In the genomic region with DNA sequence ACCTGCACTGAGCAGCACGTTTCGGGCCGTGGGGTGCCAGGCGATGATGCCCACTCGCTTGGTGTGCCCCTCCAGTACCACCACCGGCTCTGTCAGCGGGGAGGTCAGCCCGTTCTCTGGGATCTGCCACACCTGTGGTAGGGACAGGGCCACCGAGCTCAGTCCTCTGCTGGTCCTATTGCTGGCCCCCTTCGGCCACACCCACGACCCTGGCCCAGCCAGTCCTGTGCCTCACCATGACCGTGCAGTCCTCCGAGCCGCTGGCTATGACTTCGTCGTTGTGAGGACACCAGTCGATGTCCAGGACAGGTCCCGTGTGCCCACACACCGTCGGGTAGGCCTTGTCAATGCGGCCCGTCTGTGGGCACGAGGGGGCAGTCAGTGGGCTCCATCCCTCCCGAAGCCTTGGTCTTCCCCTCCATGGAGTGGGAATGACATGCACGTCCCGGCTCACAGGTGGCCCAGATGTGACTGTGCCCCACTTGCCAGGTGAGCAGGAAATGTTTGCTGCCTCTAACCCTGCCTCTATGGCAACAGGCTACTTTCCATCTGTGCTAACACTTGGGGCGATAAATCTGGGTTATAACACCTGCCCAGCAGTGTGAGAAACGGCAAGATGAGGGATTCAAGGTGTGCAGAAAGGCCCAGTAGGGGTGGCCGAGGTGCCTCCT, we compare ENCODE assay signal across 12 cellular contexts. TPM values are rescaled to one million over a fixed set of nuclear protein-coding genes. Genes with fewer than 3 reads are reported as not detected.
DNase-seq lines count a peak whose midpoint lies in the region; ATAC-seq and TF ChIP-seq lines count a peak whose summit lies in the region.
"Had no signal": no experiment of that assay in that cellular context is flagged by ENCODE, and none has a peak within 500 bp of the region (broad histone marks: within the 10 kb centered on the region; RNA-seq: fewer than 3 reads in every experiment).

No MANE protein-coding gene starts in this region.

- TF ChIP-seq POLR2A in NB4 (IDR thresholded peaks at IDR 0.05; ENCODE audit: extremely low read depth, insufficient read length) = no peak

- no peak overlapping the region for H3K4me3 ChIP-seq in CD4-positive, CD25-positive, alpha-beta regulatory T cell (ENCODE audit: low read depth, low read length)
- no peak overlapping the region for H3K4me3 ChIP-seq in NB4 (ENCODE audit: low read depth, low read length)

- peaks cover 0 to 2% (median 0%) of the 10 kb centered on the region in 7 donors for H3K9me3 Mint-ChIP-seq in CD4-positive, CD25-positive, alpha-beta regulatory T cell
- no peaks in the 10 kb centered on the region for H3K9me3 Mint-ChIP-seq in MCF 10A (ENCODE audit: unreplicated experiment)
- H3K9me3 Mint-ChIP-seq in natural killer cell treated with Interleukin-12 subunit alpha and Interleukin-12 subunit beta and Interleukin-15 and Interleukin-18, amount 100 ng/mL, for 72 hours = no peaks in the 10 kb centered on the region

- H3K36me3 ChIP-seq in CD4-positive, CD25-positive, alpha-beta regulatory T cell (ENCODE audit: control insufficient read depth, insufficient read depth, low read length) = no peaks in the 10 kb centered on the region

- peak overlapping the region; percentile 76 to 90 (median 89) for H3K27ac Mint-ChIP-seq in CD4-positive, CD25-positive, alpha-beta regulatory T cell
- no peak overlapping the region for H3K27ac Mint-ChIP-seq in MCF 10A (ENCODE audit: low read depth, unreplicated experiment)
- H3K27ac Mint-ChIP-seq in natural killer cell treated with Interleukin-12 subunit alpha and Interleukin-12 subunit beta and Interleukin-15 and Interleukin-18, amount 100 ng/mL, for 72 hours = peak overlapping the region; percentile 75 to 92

- H3K4me3 Mint-ChIP-seq in CD4-positive, CD25-positive, alpha-beta regulatory T cell = peak overlapping the region; percentile 57 to 94 (median 74)
- H3K4me3 Mint-ChIP-seq in MCF 10A (ENCODE audit: unreplicated experiment) = peak overlapping the region; percentile 82
- peak overlapping the region; percentile 10 for H3K4me3 Mint-ChIP-seq in natural killer cell treated with Interleukin-12 subunit alpha and Interleukin-12 subunit beta and Interleukin-15 and Interleukin-18, amount 100 ng/mL, for 72 hours

- peaks cover 11 to 79% (median 48%) of the 10 kb centered on the region in 4 donors for H3K4me1 Mint-ChIP-seq in CD4-positive, CD25-positive, alpha-beta regulatory T cell
- peaks cover 17% of the 10 kb centered on the region for H3K4me1 Mint-ChIP-seq in MCF 10A (ENCODE audit: insufficient read depth, unreplicated experiment)
- H3K4me1 Mint-ChIP-seq in natural killer cell treated with Interleukin-12 subunit alpha and Interleukin-12 subunit beta and Interleukin-15 and Interleukin-18, amount 100 ng/mL, for 72 hours (ENCODE audit: low read depth in 2 of 2) = peaks cover 48 to 57% of the 10 kb centered on the region in 2 donors

- H3K27me3 Mint-ChIP-seq in CD4-positive, CD25-positive, alpha-beta regulatory T cell = no peaks in the 10 kb centered on the region
- no peaks in the 10 kb centered on the region for H3K27me3 Mint-ChIP-seq in MCF 10A (ENCODE audit: insufficient read depth, unreplicated experiment)
- H3K27me3 Mint-ChIP-seq in natural killer cell treated with Interleukin-12 subunit alpha and Interleukin-12 subunit beta and Interleukin-15 and Interleukin-18, amount 100 ng/mL, for 72 hours = no peaks in the 10 kb centered on the region

- H3K4me1 ChIP-seq in CD4-positive, CD25-positive, alpha-beta regulatory T cell (ENCODE audit: control insufficient read depth, insufficient read depth, low read length, poor library complexity, severe bottlenecking) = peaks cover 93% of the 10 kb centered on the region

- CTCF ChIA-PET in MCF 10A (lab: Yijun Ruan, JAX) = no interaction called here

- POLR2A ChIA-PET in MCF 10A (lab: Yijun Ruan, JAX) = interaction anchor here (0.7 to 1.3 kb wide), 3 partner anchors 13 to 40 kb away, joined by 3 to 4 read pairs (median 3); partner anchors contain the start of genes PPP1CA and RPS6KB2

- ATAC-seq in CD4-positive, CD25-positive, alpha-beta regulatory T cell (ENCODE audit: low read depth in 2 of 2) = no peak
- ATAC-seq in natural killer cell treated with Interleukin-12 subunit alpha and Interleukin-12 subunit beta and Interleukin-15 and Interleukin-18, amount 100 ng/mL, for 72 hours = no peak
- ATAC-seq in HG03520 (IDR thresholded peaks at IDR 0.05; ENCODE audit: unreplicated experiment) (no peak), GM19452 (IDR thresholded peaks at IDR 0.05; ENCODE audit: unreplicated experiment) (no peak)

- peak in 2 of 3 donors; percentile 43 to 54 for DNase-seq in CD4-positive, CD25-positive, alpha-beta regulatory T cell
- DNase-seq in NB4 (ENCODE audit: low read depth) (peak; percentile 40), MCF 10A (ENCODE audit: unreplicated experiment) (no peak), NCI-H446 treated with DMSO at 0.1 percent for 48 hours (lab: John Stamatoyannopoulos, UW) (no peak), kidney glomerular epithelial cell (lab: John Stamatoyannopoulos, UW) (no peak)
- no peak for DNase-seq in natural killer cell treated with Interleukin-12 subunit alpha and Interleukin-12 subunit beta and Interleukin-15 and Interleukin-18, amount 100 ng/mL, for 72 hours (ENCODE audit: low spot score)
- DNase-seq: NCI-H146, WERI-Rb-1 had no signal

- TF ChIP-seq CTCF in NB4 (IDR thresholded peaks at IDR 0.05; ENCODE audit: low read depth, low read length) (no peak), MCF 10A (IDR thresholded peaks at IDR 0.05; ENCODE audit: unreplicated experiment) (no peak)

- no peaks in the 10 kb centered on the region for H3K27me3 ChIP-seq in CD4-positive, CD25-positive, alpha-beta regulatory T cell (ENCODE audit: control insufficient read depth, insufficient read depth, low read length)

- intact Hi-C loops in MCF 10A (cut with micrococcal nuclease) = loop anchor here (2.0 kb wide), 1 partner anchor 65 kb away; no protein-coding TSS in a partner anchor

- no peaks in the 10 kb centered on the region for H3K9me3 ChIP-seq in CD4-positive, CD25-positive, alpha-beta regulatory T cell (ENCODE audit: control insufficient read depth in 2 of 2, low read length in 2 of 2)

- H3K27ac ChIP-seq in CD4-positive, CD25-positive, alpha-beta regulatory T cell (ENCODE audit: insufficient read depth, low read length, poor library complexity, severe bottlenecking) = peak overlapping the region; percentile 94

- BruUV-seq in MCF 10A (replicated peaks; lab: Mats Ljungman, UMichigan) = TSS peak; percentile 32

- peaks cover under 1% of the 10 kb centered on the region for H3K36me3 Mint-ChIP-seq in CD4-positive, CD25-positive, alpha-beta regulatory T cell
- peaks cover 21% of the 10 kb centered on the region for H3K36me3 Mint-ChIP-seq in MCF 10A (ENCODE audit: insufficient read depth, unreplicated experiment)
- H3K36me3 Mint-ChIP-seq in natural killer cell treated with Interleukin-12 subunit alpha and Interleukin-12 subunit beta and Interleukin-15 and Interleukin-18, amount 100 ng/mL, for 72 hours = no peaks in the 10 kb centered on the region

RNA-seq across cellular contexts. Expression of gene CORO1B, which starts 1.4 kb away (rescaled TPM):
- total RNA-seq in CD4-positive, CD25-positive, alpha-beta regulatory T cell = 70.5 TPM
- 100 to 1,000 TPM in 1 of 4 donors, 10 to 100 TPM in 3; 46.8 to 109 (median 72.8) TPM for polyA plus RNA-seq in CD4-positive, CD25-positive, alpha-beta regulatory T cell
- total RNA-seq in MCF 10A (2022) = 44.9 and 59.8 TPM in 2 replicates
- total RNA-seq in natural killer cell treated with Interleukin-12 subunit alpha and Interleukin-12 subunit beta and Interleukin-15 and Interleukin-18, amount 100 ng/mL, for 72 hours = 10 to 100 TPM; 24.1 to 29.0 TPM

RNA-seq across cellular contexts. Expression of gene PTPRCAP, which starts 4.4 kb away (rescaled TPM):
- total RNA-seq in CD4-positive, CD25-positive, alpha-beta regulatory T cell = 291 TPM
- 1,000 to 10,000 TPM in 1 of 4 donors, 100 to 1,000 TPM in 3; 829 to 1,084 (median 978) TPM for polyA plus RNA-seq in CD4-positive, CD25-positive, alpha-beta regulatory T cell
- 0.54 and 0.86 TPM in 2 replicates for total RNA-seq in MCF 10A (2022)
- 100 to 1,000 TPM; 198 to 266 TPM for total RNA-seq in natural killer cell treated with Interleukin-12 subunit alpha and Interleukin-12 subunit beta and Interleukin-15 and Interleukin-18, amount 100 ng/mL, for 72 hours
- total RNA-seq: dermis microvascular lymphatic vessel endothelial cell had no signal

RNA-seq across cellular contexts. Expression of gene GPR152, which starts 10.7 kb away (rescaled TPM):
- total RNA-seq in CD4-positive, CD25-positive, alpha-beta regulatory T cell = not detected
- polyA plus RNA-seq in CD4-positive, CD25-positive, alpha-beta regulatory T cell = under 1 TPM; 0.13 to 0.84 (median 0.35) TPM
- not detected in 2 replicates for total RNA-seq in MCF 10A (2022)
- total RNA-seq in natural killer cell treated with Interleukin-12 subunit alpha and Interleukin-12 subunit beta and Interleukin-15 and Interleukin-18, amount 100 ng/mL, for 72 hours = not detected
- total RNA-seq: dermis microvascular lymphatic vessel endothelial cell, lung microvascular endothelial cell had no signal

RNA-seq across cellular contexts. Expression of gene CABP4, which starts 13.3 kb away (rescaled TPM):
- total RNA-seq in CD4-positive, CD25-positive, alpha-beta regulatory T cell = 13.2 TPM
- polyA plus RNA-seq in CD4-positive, CD25-positive, alpha-beta regulatory T cell = 1 to 10 TPM in 1 of 4 donors, under 1 TPM in 3; 0.57 to 1.2 (median 0.92) TPM
- not detected in 2 replicates for total RNA-seq in MCF 10A (2022)
- 1 to 10 TPM; 1.4 to 2.2 TPM for total RNA-seq in natural killer cell treated with Interleukin-12 subunit alpha and Interleukin-12 subunit beta and Interleukin-15 and Interleukin-18, amount 100 ng/mL, for 72 hours

RNA-seq across cellular contexts. Expression of gene RPS6KB2, which starts 13.6 kb away (rescaled TPM):
- total RNA-seq in CD4-positive, CD25-positive, alpha-beta regulatory T cell = 66.0 TPM
- 10 to 100 TPM; 44.4 to 61.5 (median 50.3) TPM for polyA plus RNA-seq in CD4-positive, CD25-positive, alpha-beta regulatory T cell
- 49.8 and 60.1 TPM in 2 replicates for total RNA-seq in MCF 10A (2022)
- total RNA-seq in natural killer cell treated with Interleukin-12 subunit alpha and Interleukin-12 subunit beta and Interleukin-15 and Interleukin-18, amount 100 ng/mL, for 72 hours = 100 to 1,000 TPM in 1 of 2 donors, 10 to 100 TPM in 1; 95.8 to 112 TPM

Comparison
In these comparisons a context has a peak if more than half of its experiments do, and no peak if none do; other contexts are left out.
1. DNase-seq: peak in CD4-positive, CD25-positive, alpha-beta regulatory T cell (2 of 3) and NB4 (single experiment); none in MCF 10A (single experiment), natural killer cell treated with Interleukin-12 subunit alpha and Interleukin-12 subunit beta and Interleukin-15 and Interleukin-18, amount 100 ng/mL, for 72 hours (single experiment), NCI-H446 treated with DMSO at 0.1 percent for 48 hours (single experiment) and kidney glomerular epithelial cell (single experiment).
2. H3K4me3 Mint-ChIP-seq: peak in every context shown above with its lines; median percentile 82 in MCF 10A; 74 in CD4-positive, CD25-positive, alpha-beta regulatory T cell; 10 in natural killer cell treated with Interleukin-12 subunit alpha and Interleukin-12 subunit beta and Interleukin-15 and Interleukin-18, amount 100 ng/mL, for 72 hours.
3. RNA of gene PTPRCAP, which starts 4.4 kb away (total RNA-seq): 291 TPM in CD4-positive, CD25-positive, alpha-beta regulatory T cell (single experiment) and 198 to 266 TPM in natural killer cell treated with Interleukin-12 subunit alpha and Interleukin-12 subunit beta and Interleukin-15 and Interleukin-18, amount 100 ng/mL, for 72 hours; 0.54 to 0.86 TPM in MCF 10A; every median in the first group is over 100 times any median in the second.